In the genomic region with DNA sequence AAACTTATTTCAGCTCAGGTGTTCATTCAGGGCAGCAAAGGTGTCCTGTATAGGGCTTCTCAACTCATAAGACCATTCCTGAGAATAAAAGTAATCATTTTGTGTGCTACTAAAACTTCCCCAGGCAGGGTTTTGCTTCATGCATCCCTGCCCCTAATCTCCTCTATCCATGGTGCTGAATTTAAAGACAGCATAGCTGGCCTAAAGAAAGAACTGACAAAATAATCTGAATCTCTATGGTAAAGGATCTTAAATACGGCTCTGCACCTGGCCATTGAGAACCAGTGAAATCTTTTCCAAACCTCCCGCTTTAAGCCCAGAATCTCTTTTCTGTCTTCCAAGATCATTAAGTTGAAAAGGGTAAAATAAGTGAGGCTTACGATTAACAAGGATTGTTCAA, we compare ENCODE assay signal across 11 cellular contexts.
DNase-seq lines count a peak whose midpoint lies in the region; ATAC-seq and TF ChIP-seq lines count a peak whose summit lies in the region.
"Had no signal": no experiment of that assay in that cellular context is flagged by ENCODE, and none has a peak within 500 bp of the region (broad histone marks: within the 10 kb centered on the region; RNA-seq: fewer than 3 reads in every experiment).

No MANE protein-coding gene starts in this region.

- no peak for ATAC-seq in naive thymus-derived CD8-positive, alpha-beta T cell
- ATAC-seq in HG03108 (IDR thresholded peaks at IDR 0.05; ENCODE audit: unreplicated experiment): no peak

- DNase-seq in H7 (peak; percentile 35), NCI-H1048 (lab: John Stamatoyannopoulos, UW) (peak; percentile 23), choroid plexus epithelial cell (ENCODE audit: low read depth) (peak; percentile 19)
- DNase-seq in naive thymus-derived CD8-positive, alpha-beta T cell: no peak
- DNase-seq in effector CD8-positive, alpha-beta T cell (lab: John Stamatoyannopoulos, UW): no peak
- DNase-seq: activated CD4-positive, CD25-positive, alpha-beta regulatory T cell; cerebellar nuclear complex; stimulated activated naive CD4-positive, alpha-beta T cell treated with Interleukin-2 at 50 U/mL for 16 hours had no signal

- H3K4me3 ChIP-seq in H7 (ENCODE audit: insufficient read depth, low read depth, low read length): no peak overlapping the region
- H3K4me3 ChIP-seq in choroid plexus epithelial cell (ENCODE audit: low read depth, low read length): no peak overlapping the region
- no peak overlapping the region for H3K4me3 ChIP-seq in neural cell (ENCODE audit: low read length)

- no peak overlapping the region for H3K4me3 Mint-ChIP-seq in naive thymus-derived CD8-positive, alpha-beta T cell
- H3K4me3 Mint-ChIP-seq: activated T-helper 1 cell treated with anti-CD3 and anti-CD28 coated beads, Interleukin-12 subunit alpha, Interleukin-12 subunit beta, Interleukin-2, Interleukin-4 antibody, amounts not matched to agents 30 ng/mL and 10 ng/mL and 1 ng/mL, durations not matched to agents 14 hours and 24 hours and 36 hours had no signal

- no peaks in the 10 kb centered on the region for H3F3A ChIP-seq in neural cell (ENCODE audit: insufficient read depth, low read length, poor library complexity, severe bottlenecking)

- no peaks in the 10 kb centered on the region for H4K20me1 ChIP-seq in neural cell (ENCODE audit: insufficient read depth)

- no peak overlapping the region for H3K27ac Mint-ChIP-seq in naive thymus-derived CD8-positive, alpha-beta T cell
- H3K27ac Mint-ChIP-seq: activated T-helper 1 cell treated with anti-CD3 and anti-CD28 coated beads, Interleukin-12 subunit alpha, Interleukin-12 subunit beta, Interleukin-2, Interleukin-4 antibody, amounts not matched to agents 30 ng/mL and 10 ng/mL and 1 ng/mL, durations not matched to agents 14 hours and 24 hours and 36 hours had no signal

- TF ChIP-seq RAD21 in neural cell (conservative IDR thresholded peaks at IDR 0.05): no peak

- no peak for TF ChIP-seq CTCF in choroid plexus epithelial cell (conservative IDR thresholded peaks at IDR 0.05; ENCODE audit: low read depth, low read length)
- TF ChIP-seq CTCF in neural cell (IDR thresholded peaks at IDR 0.05; ENCODE audit: poor library complexity, severe bottlenecking): no peak

- peaks cover 0 to 28% (median 6%) of the 10 kb centered on the region in 5 donors for H3K27me3 Mint-ChIP-seq in naive thymus-derived CD8-positive, alpha-beta T cell

- H3K27me3 ChIP-seq in H7 (ENCODE audit: control insufficient read depth, insufficient read depth, low read length): no peaks in the 10 kb centered on the region
- H3K27me3 ChIP-seq in neural cell (ENCODE audit: insufficient read depth, low read depth, low read length): no peaks in the 10 kb centered on the region

- no peak overlapping the region for H3K4me2 ChIP-seq in neural cell (ENCODE audit: low read length)

- H3K4me1 Mint-ChIP-seq in naive thymus-derived CD8-positive, alpha-beta T cell: no peaks in the 10 kb centered on the region

- H3K9me3 Mint-ChIP-seq in naive thymus-derived CD8-positive, alpha-beta T cell: peaks cover 3 to 41% (median 10%) of the 10 kb centered on the region in 9 donors

- H3K27ac ChIP-seq in neural cell (ENCODE audit: low read length): no peak overlapping the region

- no peaks in the 10 kb centered on the region for H3K79me2 ChIP-seq in neural cell (replicated peaks; ENCODE audit: insufficient read depth, low read length)

- POLR2A ChIA-PET in naive thymus-derived CD8-positive, alpha-beta T cell (lab: Charles Lee): no interaction called here

- H3K9me2 ChIP-seq in neural cell (ENCODE audit: insufficient read depth, low read length): no peaks in the 10 kb centered on the region

- no peak for TF ChIP-seq EP300 in neural cell (conservative IDR thresholded peaks at IDR 0.05; ENCODE audit: poor library complexity, severe bottlenecking)

- H3K36me3 ChIP-seq in H7 (replicated peaks; ENCODE audit: control insufficient read depth, insufficient read depth, low read length) (no peaks in the 10 kb centered on the region), neural cell (ENCODE audit: insufficient read depth, low read length) (no peaks in the 10 kb centered on the region)

- no peak overlapping the region for H3K9ac ChIP-seq in neural cell (ENCODE audit: low read length)

- no peak overlapping the region for H2AFZ ChIP-seq in neural cell (ENCODE audit: low read depth, low read length)

- peaks cover 0 to 12% (median 0%) of the 10 kb centered on the region in 3 donors for H3K36me3 Mint-ChIP-seq in naive thymus-derived CD8-positive, alpha-beta T cell

- H3K9me3 ChIP-seq in neural cell (ENCODE audit: low read length): no peaks in the 10 kb centered on the region

TF ChIP-seq in neural cell, 6 proteins besides CTCF, POLR2A, EP300 and RAD21:
- TF ChIP-seq, protein P1, sequence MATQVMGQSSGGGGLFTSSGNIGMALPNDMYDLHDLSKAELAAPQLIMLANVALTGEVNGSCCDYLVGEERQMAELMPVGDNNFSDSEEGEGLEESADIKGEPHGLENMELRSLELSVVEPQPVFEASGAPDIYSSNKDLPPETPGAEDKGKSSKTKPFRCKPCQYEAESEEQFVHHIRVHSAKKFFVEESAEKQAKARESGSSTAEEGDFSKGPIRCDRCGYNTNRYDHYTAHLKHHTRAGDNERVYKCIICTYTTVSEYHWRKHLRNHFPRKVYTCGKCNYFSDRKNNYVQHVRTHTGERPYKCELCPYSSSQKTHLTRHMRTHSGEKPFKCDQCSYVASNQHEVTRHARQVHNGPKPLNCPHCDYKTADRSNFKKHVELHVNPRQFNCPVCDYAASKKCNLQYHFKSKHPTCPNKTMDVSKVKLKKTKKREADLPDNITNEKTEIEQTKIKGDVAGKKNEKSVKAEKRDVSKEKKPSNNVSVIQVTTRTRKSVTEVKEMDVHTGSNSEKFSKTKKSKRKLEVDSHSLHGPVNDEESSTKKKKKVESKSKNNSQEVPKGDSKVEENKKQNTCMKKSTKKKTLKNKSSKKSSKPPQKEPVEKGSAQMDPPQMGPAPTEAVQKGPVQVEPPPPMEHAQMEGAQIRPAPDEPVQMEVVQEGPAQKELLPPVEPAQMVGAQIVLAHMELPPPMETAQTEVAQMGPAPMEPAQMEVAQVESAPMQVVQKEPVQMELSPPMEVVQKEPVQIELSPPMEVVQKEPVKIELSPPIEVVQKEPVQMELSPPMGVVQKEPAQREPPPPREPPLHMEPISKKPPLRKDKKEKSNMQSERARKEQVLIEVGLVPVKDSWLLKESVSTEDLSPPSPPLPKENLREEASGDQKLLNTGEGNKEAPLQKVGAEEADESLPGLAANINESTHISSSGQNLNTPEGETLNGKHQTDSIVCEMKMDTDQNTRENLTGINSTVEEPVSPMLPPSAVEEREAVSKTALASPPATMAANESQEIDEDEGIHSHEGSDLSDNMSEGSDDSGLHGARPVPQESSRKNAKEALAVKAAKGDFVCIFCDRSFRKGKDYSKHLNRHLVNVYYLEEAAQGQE (IDR thresholded peaks at IDR 0.05; ENCODE audit: borderline replicate concordance): peak; percentile 51
- TF ChIP-seq EZH2 (IDR thresholded peaks at IDR 0.05; ENCODE audit: borderline replicate concordance, insufficient read depth, low read length, poor library complexity, severe bottlenecking): no peak
TF ChIP-seq in neural cell: peak in this region for 1.

Comparison
In these comparisons a context has a peak if more than half of its experiments do, and no peak if none do; other contexts are left out.
1. DNase-seq: peak in H7 (single experiment), NCI-H1048 (single experiment) and choroid plexus epithelial cell (single experiment); none in naive thymus-derived CD8-positive, alpha-beta T cell (0 of 10) and effector CD8-positive, alpha-beta T cell (single experiment).